ENCODE assay signal across 21 cellular contexts in the genomic region with DNA sequence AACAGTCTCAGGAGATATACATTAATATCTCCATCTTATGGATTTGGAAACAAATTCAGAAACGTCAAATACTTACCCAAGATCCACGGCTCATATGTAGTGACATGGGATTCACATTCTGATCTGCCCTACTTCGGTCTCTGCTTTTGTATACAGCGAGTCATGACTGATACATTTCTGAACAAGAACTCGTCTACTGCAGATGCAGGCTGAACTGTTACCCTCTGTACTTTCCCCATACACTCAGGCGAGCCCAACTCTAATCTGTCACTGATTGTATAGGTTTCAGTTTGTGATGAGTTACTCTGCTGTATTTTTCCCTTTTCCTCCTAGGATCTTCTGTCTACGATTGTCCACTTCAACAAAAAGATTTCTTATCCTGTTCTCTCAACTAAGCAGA.
"Had no signal": no experiment of that assay in that cellular context is flagged by ENCODE, and none has a peak within 500 bp of the region (broad histone marks: within the 10 kb centered on the region; RNA-seq: fewer than 3 reads in every experiment).

No MANE protein-coding gene starts in this region.

- H2AFZ ChIP-seq: hepatocyte had no signal

- H3K36me3 ChIP-seq: ascending aorta, colonic mucosa, left lung, suprapubic skin had no signal

- H3K4me1 ChIP-seq: ascending aorta, colonic mucosa, left lung, suprapubic skin had no signal

- DNase-seq: activated CD4-positive, alpha-beta T cell treated with anti-CD3 and anti-CD28 coated beads, Interleukin-2, amount 50 U/mL, for 4 hours; activated CD4-positive, CD25-positive, alpha-beta regulatory T cell treated with anti-CD3 and anti-CD28 coated beads, Interleukin-2, amount 50 U/mL, for 72 hours; activated naive CD4-positive, alpha-beta T cell; activated naive CD8-positive, alpha-beta T cell treated with anti-CD3 and anti-CD28 coated beads, Interleukin-2, amount 10 ng/mL, durations not matched to agents 7 days and 5 days; activated T-cell treated with anti-CD3 and anti-CD28 coated beads for 4 hours; colonic mucosa; effector CD4-positive, alpha-beta T cell; left lung; mucosa of descending colon; naive thymus-derived CD4-positive, alpha-beta T cell; posterior cingulate gyrus; stimulated activated CD4-positive, alpha-beta T cell treated with anti-CD3 and anti-CD28 coated beads, Interleukin-15, amount 100 ng/mL, for 24 hours; stimulated activated CD4-positive, alpha-beta T cell treated with anti-CD3 and anti-CD28 coated beads, Interleukin-4, amount 100 ng/mL, for 1 hour; stimulated activated naive CD4-positive, alpha-beta T cell treated with Interleukin-2 at 50 U/mL for 16 hours; T-helper 1 cell; T1000; trophoblast cell had no signal

- H3K9me3 ChIP-seq: ascending aorta, colonic mucosa, left lung, mucosa of descending colon, suprapubic skin had no signal

- H3K79me2 ChIP-seq: hepatocyte had no signal

- H3K4me2 ChIP-seq: hepatocyte had no signal

- H3K27ac ChIP-seq: ascending aorta, colonic mucosa, hepatocyte, left lung, skin epidermis, suprapubic skin had no signal

- H3K4me3 ChIP-seq: ascending aorta, colonic mucosa, hepatocyte, left lung, mucosa of descending colon, skin epidermis, suprapubic skin had no signal

- H3K27me3 ChIP-seq: ascending aorta, colonic mucosa, hepatocyte, left lung, suprapubic skin had no signal
